19 cellular contexts compared by ENCODE assay signal in the genomic region with DNA sequence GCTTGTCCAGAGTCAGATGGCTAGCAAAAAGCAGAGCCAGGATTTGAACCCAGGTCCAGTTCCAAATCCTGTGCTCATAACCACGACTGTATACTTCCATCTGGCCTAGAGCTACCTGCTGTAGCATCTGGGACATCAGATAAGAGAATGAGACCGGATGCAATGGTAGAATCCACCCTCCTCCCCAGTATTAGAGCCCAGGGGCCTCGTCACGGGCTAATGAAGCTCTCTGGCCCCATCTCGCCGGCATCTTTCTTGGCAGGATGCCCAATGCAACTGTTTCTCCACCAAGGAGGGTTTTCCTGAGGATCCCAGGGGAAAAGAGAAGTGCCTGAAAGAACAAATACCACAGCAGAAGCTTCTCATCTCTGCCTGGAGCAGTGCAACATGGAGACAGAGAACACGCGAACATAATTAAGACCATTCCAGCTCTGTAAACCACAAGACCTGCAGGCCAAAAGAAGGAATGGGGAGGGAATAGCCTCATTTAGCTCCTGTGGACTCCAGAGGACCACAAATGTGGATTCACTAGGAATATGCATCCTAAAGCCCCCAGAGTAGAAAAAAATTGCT.
DNase-seq lines count a peak whose midpoint lies in the region; TF ChIP-seq lines count a peak whose summit lies in the region.
"Had no signal": no experiment of that assay in that cellular context is flagged by ENCODE, and none has a peak within 500 bp of the region (broad histone marks: within the 10 kb centered on the region; RNA-seq: fewer than 3 reads in every experiment).

No MANE protein-coding gene starts in this region.

- DNase-seq in AG09319 (ENCODE audit: extremely low read depth, low read depth) (peak; percentile 65), DMS 273 treated with DMSO at 0.1 percent for 48 hours (lab: John Stamatoyannopoulos, UW) (peak; percentile 23), NCI-H2171 (lab: John Stamatoyannopoulos, UW) (peak; percentile 89), dedifferentiated amniotic fluid mesenchymal stem cell (ENCODE audit: extremely low spot score) (peak; percentile 23), mammary epithelial cell (no peak), esophagus squamous epithelium (lab: John Stamatoyannopoulos, UW) (no peak)
- DNase-seq in activated naive CD4-positive, alpha-beta T cell treated with anti-CD3 and anti-CD28 coated beads, Interleukin-2, amount 50 U/mL, for 16 hours = no peak
- DNase-seq: activated CD4-positive, alpha-beta memory T cell treated with anti-CD3 and anti-CD28 coated beads, Interleukin-2, amount 10 ng/mL, durations not matched to agents 7 days and 5 days; activated naive CD8-positive, alpha-beta T cell treated with anti-CD3 and anti-CD28 coated beads for 36 hours; activated T-cell treated with anti-CD3 and anti-CD28 coated beads, Interleukin-2, amount 50 U/mL, for 4 hours; colonic mucosa; naive thymus-derived CD8-positive, alpha-beta T cell; NCI-H2029 treated with DMSO at 0.1 percent for 48 hours; pancreas; stimulated activated CD4-positive, alpha-beta T cell treated with anti-CD3 and anti-CD28 coated beads, Interleukin-2, amount 100 ng/mL, for 48 hours; stomach; T-cell had no signal

- no peak for TF ChIP-seq POLR2A in esophagus squamous epithelium (IDR thresholded peaks at IDR 0.05)

- no peak overlapping the region for H3K4me2 ChIP-seq in mammary epithelial cell (ENCODE audit: insufficient read depth, low read depth, low read length)
- H3K4me2 ChIP-seq: GM23338 had no signal

- CTCF ChIA-PET in mammary epithelial cell (lab: Charles Lee; ENCODE audit: low non-redundant PET) = no interaction called here

- in situ Hi-C loops in mammary epithelial cell (cut with MboI; ENCODE audit: low sequenced_read_pairs in 2 of 2) = no loop called here

- WGBS in mammary epithelial cell (ENCODE audit: low coverage, missing lambda C conversion rate) = 58% methylated on average over 8 of the region's 8 CpGs
- WGBS in esophagus squamous epithelium, 2 donors = 56 to 57% methylated on average over 7 to 8 of the region's 8 CpGs

- no peak overlapping the region for H3K9ac ChIP-seq in mammary epithelial cell (ENCODE audit: insufficient read depth, low read length)

- TF ChIP-seq CTCF in AG09319 (IDR thresholded peaks at IDR 0.05; ENCODE audit: low read depth, low read length) (no peak), mammary epithelial cell (conservative IDR thresholded peaks at IDR 0.05 in 1 of 2, IDR thresholded peaks at IDR 0.05 in 1 of 2; ENCODE audit: extremely low read depth in 1 of 2, insufficient read depth in 1 of 2, low read depth in 1 of 2, low read length in 2 of 2) (no peak), esophagus squamous epithelium (IDR thresholded peaks at IDR 0.05) (no peak)

- H3K36me3 ChIP-seq in mammary epithelial cell (ENCODE audit: insufficient read depth, low read length) (no peaks in the 10 kb centered on the region), esophagus squamous epithelium (no peaks in the 10 kb centered on the region)
- H3K36me3 ChIP-seq: colonic mucosa, gastroesophageal sphincter, pancreas, stomach had no signal

- H3K9me3 ChIP-seq in mammary epithelial cell (replicated peaks; ENCODE audit: insufficient read depth, low read length) (no peaks in the 10 kb centered on the region), esophagus squamous epithelium (no peaks in the 10 kb centered on the region)
- H3K9me3 ChIP-seq: colonic mucosa, gastroesophageal sphincter, pancreas, stomach had no signal

- H3K4me1 ChIP-seq in mammary epithelial cell (ENCODE audit: insufficient read depth, low read length) = peaks cover 22% of the 10 kb centered on the region
- peaks cover 0 to 19% (median 13%) of the 10 kb centered on the region in 3 donors for H3K4me1 ChIP-seq in esophagus squamous epithelium

- H4K20me1 ChIP-seq in mammary epithelial cell (ENCODE audit: insufficient read depth, low read length) = no peaks in the 10 kb centered on the region

- H3K27ac ChIP-seq in mammary epithelial cell (ENCODE audit: insufficient read depth, low read depth, low read length) (no peak overlapping the region), esophagus squamous epithelium (no peak overlapping the region)
- H3K27ac ChIP-seq: colonic mucosa, gastroesophageal sphincter, pancreas, stomach had no signal

- intact Hi-C loops in mammary epithelial cell (cut with micrococcal nuclease) (no loop called here), esophagus squamous epithelium (cut with DNase I) (loop anchor here (10.0 kb wide), 1 partner anchor 124 kb away; no protein-coding TSS in a partner anchor)

- no peak overlapping the region for H2AFZ ChIP-seq in mammary epithelial cell (ENCODE audit: low read depth, low read length)
- H2AFZ ChIP-seq: GM23338 had no signal

- dilution Hi-C loops in mammary epithelial cell (cut with HindIII; ENCODE audit: low sequenced_read_pairs) = loop anchor here (10.0 kb wide), 1 partner anchor 94 kb away; no protein-coding TSS in a partner anchor

- H3K4me3 ChIP-seq in mammary epithelial cell (replicated peaks in 1 of 3; ENCODE audit: insufficient read depth in 1 of 3, low read depth in 2 of 3, low read length in 3 of 3) (no peak overlapping the region), esophagus squamous epithelium (no peak overlapping the region)
- H3K4me3 ChIP-seq: colonic mucosa, gastroesophageal sphincter, GM23338, pancreas, stomach had no signal

- H3K27me3 ChIP-seq in mammary epithelial cell (ENCODE audit: insufficient read depth, low read length) (peaks cover 7% of the 10 kb centered on the region), esophagus squamous epithelium (peaks cover 0 to 93% (median 2%) of the 10 kb centered on the region in 4 donors)

- BruUV-seq in mammary epithelial cell (replicated peaks; lab: Mats Ljungman, UMichigan) = no TSS peak

- no peaks in the 10 kb centered on the region for H3K79me2 ChIP-seq in mammary epithelial cell (ENCODE audit: insufficient read depth, low read length)

Comparison
In these comparisons a context has a peak if more than half of its experiments do, and no peak if none do; other contexts are left out.
1. DNase-seq: peak in AG09319 (single experiment), DMS 273 treated with DMSO at 0.1 percent for 48 hours (single experiment), NCI-H2171 (single experiment) and dedifferentiated amniotic fluid mesenchymal stem cell (single experiment); none in mammary epithelial cell (single experiment), esophagus squamous epithelium (single experiment) and activated naive CD4-positive, alpha-beta T cell treated with anti-CD3 and anti-CD28 coated beads, Interleukin-2, amount 50 U/mL, for 16 hours (single experiment).